ENCODE assay signal across 15 cellular contexts in the genomic region with DNA sequence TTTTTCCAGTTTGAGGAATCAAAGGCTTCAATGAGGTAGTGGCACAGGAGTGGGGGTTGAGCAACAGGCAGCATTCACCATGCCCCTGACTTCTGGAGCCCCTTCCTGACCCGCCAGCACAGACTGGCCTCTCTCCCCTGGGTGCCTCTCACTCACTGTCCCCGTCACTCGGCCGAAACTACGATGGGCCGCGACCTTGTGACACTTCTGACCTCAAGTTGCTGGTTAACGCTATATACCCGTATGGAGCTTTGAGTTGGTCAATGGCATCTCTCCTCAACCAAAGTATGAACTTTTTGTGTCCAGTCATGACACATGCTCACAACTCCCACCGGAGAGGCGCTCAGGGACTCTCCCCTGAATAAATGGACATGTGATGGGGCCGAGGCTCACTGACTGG.
DNase-seq lines count a peak whose midpoint lies in the region; ATAC-seq and TF ChIP-seq lines count a peak whose summit lies in the region.
"Had no signal": no experiment of that assay in that cellular context is flagged by ENCODE, and none has a peak within 500 bp of the region (broad histone marks: within the 10 kb centered on the region; RNA-seq: fewer than 3 reads in every experiment).

No MANE protein-coding gene starts in this region.

- H3K27ac Mint-ChIP-seq in H9 (peak overlapping the region; percentile 95 to 99 (median 98)), T-helper 17 cell (peak overlapping the region; percentile 61), endodermal cell (peak overlapping the region; percentile 73), progenitor cell of endocrine pancreas (peak overlapping the region; percentile 66)

- H3K27me3 ChIP-seq in H9 (ENCODE audit: insufficient read depth, low read length), result no peaks in the 10 kb centered on the region
- H3K27me3 ChIP-seq in endodermal cell (ENCODE audit: control insufficient read depth, insufficient read depth, low read length, poor library complexity, severe bottlenecking), result no peaks in the 10 kb centered on the region
- no peaks in the 10 kb centered on the region for H3K27me3 ChIP-seq in A673 (replicated peaks; ENCODE audit: insufficient read depth, low read depth, low read length, poor library complexity)
- H3K27me3 ChIP-seq: tibial nerve had no signal

- no peak overlapping the region for H3K23ac ChIP-seq in H9 (ENCODE audit: insufficient read length, low read depth, low read length)

- H3K9me3 Mint-ChIP-seq in H9 (no peaks in the 10 kb centered on the region; a peak in 1 of 5 replicates), endodermal cell (no peaks in the 10 kb centered on the region), progenitor cell of endocrine pancreas (ENCODE audit: low read depth) (no peaks in the 10 kb centered on the region)

- TF ChIP-seq CTCF in H9 (conservative IDR thresholded peaks at IDR 0.05) (no peak), endodermal cell (conservative IDR thresholded peaks at IDR 0.05) (no peak), progenitor cell of endocrine pancreas (IDR thresholded peaks at IDR 0.05; ENCODE audit: unreplicated experiment) (no peak), A673 (conservative IDR thresholded peaks at IDR 0.05; ENCODE audit: low read depth, low read length) (no peak)

- no peaks in the 10 kb centered on the region for H3K79me2 ChIP-seq in H9 (ENCODE audit: insufficient read depth, low read length)

- peak overlapping the region; percentile 29 to 55; a peak in 3 of 5 replicates for H3K4me3 Mint-ChIP-seq in H9
- H3K4me3 Mint-ChIP-seq in T-helper 17 cell, result no peak overlapping the region
- no peak overlapping the region for H3K4me3 Mint-ChIP-seq in endodermal cell
- no peak overlapping the region for H3K4me3 Mint-ChIP-seq in progenitor cell of endocrine pancreas (ENCODE audit: low read depth)

- H3K14ac ChIP-seq in H9 (ENCODE audit: insufficient read depth, low read length), result no peak overlapping the region

- peaks cover 5% of the 10 kb centered on the region for H3K36me3 ChIP-seq in endodermal cell (ENCODE audit: control insufficient read depth, insufficient read depth, low read length)
- H3K36me3 ChIP-seq in A673 (ENCODE audit: insufficient read depth, low read length, poor library complexity, severe bottlenecking), result peaks cover 19% of the 10 kb centered on the region

- H4K5ac ChIP-seq in H9 (ENCODE audit: insufficient read length, low read depth, low read length), result no peak overlapping the region

- no peaks in the 10 kb centered on the region for H3K79me1 ChIP-seq in H9 (ENCODE audit: insufficient read depth, low read depth, low read length, poor library complexity, severe bottlenecking)

- H3K4me2 ChIP-seq in H9 (ENCODE audit: insufficient read depth, insufficient read length, low read length), result no peak overlapping the region

- no peak overlapping the region for H2BK20ac ChIP-seq in H9 (ENCODE audit: low read depth, low read length, poor library complexity, severe bottlenecking)

- no peak overlapping the region for H4K91ac ChIP-seq in H9 (ENCODE audit: insufficient read length, low read depth, low read length)

- no peaks in the 10 kb centered on the region for H3K23me2 ChIP-seq in H9 (ENCODE audit: insufficient read length, low read depth, low read length, poor library complexity, severe bottlenecking)

- H3K4me1 Mint-ChIP-seq in H9, result peaks cover 40 to 45% of the 10 kb centered on the region in 2 experiments
- peaks cover 27% of the 10 kb centered on the region for H3K4me1 Mint-ChIP-seq in T-helper 17 cell
- peaks cover 25% of the 10 kb centered on the region for H3K4me1 Mint-ChIP-seq in endodermal cell
- peaks cover 3% of the 10 kb centered on the region for H3K4me1 Mint-ChIP-seq in progenitor cell of endocrine pancreas (ENCODE audit: low read depth)

- H4K8ac ChIP-seq in H9 (replicated peaks; ENCODE audit: insufficient read length, low read depth, low read length), result no peak overlapping the region

- H3K27ac ChIP-seq in H9 (ENCODE audit: insufficient read length, low read depth, low read length), result peak overlapping the region; percentile 59
- H3K27ac ChIP-seq in endodermal cell (ENCODE audit: low read depth, low read length), result peak overlapping the region; percentile 91
- H3K27ac ChIP-seq in A673 (ENCODE audit: low read depth, low read length, poor library complexity, severe bottlenecking), result no peak overlapping the region

- H2AFZ ChIP-seq in H9 (ENCODE audit: low read length), result no peak overlapping the region

- no peak overlapping the region for H2BK12ac ChIP-seq in H9 (ENCODE audit: insufficient read length, low read depth, low read length)

- no peak for ATAC-seq in T-helper 17 cell

- intact Hi-C loops in A673 (cut with micrococcal nuclease; ENCODE audit: unreplicated experiment), result no loop called here

- no peak overlapping the region for H2BK120ac ChIP-seq in H9 (ENCODE audit: low read depth, low read length, poor library complexity, severe bottlenecking)

- H3K36me3 Mint-ChIP-seq in H9 (ENCODE audit: insufficient read depth in 1 of 3, low read depth in 3 of 3), result peaks cover 15 to 35% (median 32%) of the 10 kb centered on the region in 3 experiments; a peak in 6 of 7 replicates
- peaks cover 11% of the 10 kb centered on the region for H3K36me3 Mint-ChIP-seq in T-helper 17 cell (ENCODE audit: low read depth)
- H3K36me3 Mint-ChIP-seq in endodermal cell (ENCODE audit: low read depth), result peaks cover 56% of the 10 kb centered on the region
- H3K36me3 Mint-ChIP-seq in progenitor cell of endocrine pancreas (ENCODE audit: insufficient read depth), result peaks cover 23% of the 10 kb centered on the region

- CTCF ChIA-PET in A673 (lab: Charles Lee), result no interaction called here

- no peak overlapping the region for H2AK5ac ChIP-seq in H9 (ENCODE audit: insufficient read length, low read length)

- H3K56ac ChIP-seq in H9 (ENCODE audit: insufficient read length, low read depth, low read length), result no peak overlapping the region

- H3K4me1 ChIP-seq in H9 (ENCODE audit: insufficient read depth, low read length) (peaks cover 8% of the 10 kb centered on the region; the same call in 1 of the 2 replicates), endodermal cell (ENCODE audit: control insufficient read depth, insufficient read depth, low read length) (peaks cover 11% of the 10 kb centered on the region), A673 (ENCODE audit: insufficient read depth, low read length, poor library complexity, severe bottlenecking) (peaks cover 23% of the 10 kb centered on the region)

- no peak overlapping the region for H2BK15ac ChIP-seq in H9 (ENCODE audit: low read depth, low read length)

- no peaks in the 10 kb centered on the region for H3K9me3 ChIP-seq in H9 (ENCODE audit: control insufficient read depth, low read depth, low read length)
- H3K9me3 ChIP-seq in T-helper 17 cell (ENCODE audit: control insufficient read depth, low read length, poor library complexity, severe bottlenecking), result no peaks in the 10 kb centered on the region
- no peaks in the 10 kb centered on the region for H3K9me3 ChIP-seq in endodermal cell (ENCODE audit: control insufficient read depth, low read length)
- H3K9me3 ChIP-seq in A673 (ENCODE audit: low read depth, low read length, poor library complexity, severe bottlenecking), result no peaks in the 10 kb centered on the region
- H3K9me3 ChIP-seq: tibial nerve had no signal

- WGBS in H9 (ENCODE audit: extremely low coverage, insufficient read length, low lambda C conversion rate), result no CpG with 5 or more reads among the region's 12 CpGs
- 71 to 90% methylated on average over 9 to 12 of the region's 12 CpGs for WGBS in endodermal cell (ENCODE audit: insufficient coverage in 1 of 2, insufficient read length in 1 of 2), 2 experiments

- DNase-seq in H9, result no peak
- no peak for DNase-seq in T-helper 17 cell
- no peak for DNase-seq in endodermal cell
- DNase-seq in progenitor cell of endocrine pancreas (ENCODE audit: low spot score, unreplicated experiment), result no peak
- no peak for DNase-seq in A673 (ENCODE audit: low spot score)
- DNase-seq in SKM-1 (lab: John Stamatoyannopoulos, UW; ENCODE audit: unreplicated experiment), result no peak
- DNase-seq in Ammon's horn (ENCODE audit: low spot score), result no peak
- DNase-seq: activated CD4-positive, alpha-beta T cell treated with anti-CD3 and anti-CD28 coated beads, Interleukin-2, amount 50 U/mL, for 4 hours; activated naive CD4-positive, alpha-beta T cell; activated T-cell treated with anti-CD3 and anti-CD28 coated beads for 4 hours; AML-193; hippocampal formation; NCI-H1436 treated with DMSO at 0.1 percent for 48 hours; NCI-H2171 had no signal

- H2BK5ac ChIP-seq in H9 (ENCODE audit: insufficient read length, low read length), result no peak overlapping the region

- H3K9ac ChIP-seq in H9 (ENCODE audit: extremely low read depth, insufficient read length, low read length) (no peak overlapping the region), endodermal cell (ENCODE audit: extremely low read depth, low read length, poor library complexity, severe bottlenecking) (no peak overlapping the region)

- H3K27me3 Mint-ChIP-seq in H9 (ENCODE audit: low read depth) (no peaks in the 10 kb centered on the region; the same call in 1 of the 2 replicates), T-helper 17 cell (no peaks in the 10 kb centered on the region), endodermal cell (ENCODE audit: insufficient read depth) (no peaks in the 10 kb centered on the region), progenitor cell of endocrine pancreas (no peaks in the 10 kb centered on the region)

- POLR2A ChIA-PET in A673 (lab: Charles Lee; ENCODE audit: low non-redundant PET), result no interaction called here

- no peaks in the 10 kb centered on the region for H4K20me1 ChIP-seq in H9 (ENCODE audit: control insufficient read depth, insufficient read depth, insufficient read length)

- no peak overlapping the region for H3K4ac ChIP-seq in H9 (ENCODE audit: low read depth, low read length)

- no TSS peak for BruUV-seq in A673 (replicated peaks; lab: Mats Ljungman, UMichigan)

- H3K18ac ChIP-seq in H9 (ENCODE audit: insufficient read length, low read depth, low read length), result peak overlapping the region; percentile 2

- no peak overlapping the region for H3T11ph ChIP-seq in H9 (ENCODE audit: low read length)

- no peak overlapping the region for H3K4me3 ChIP-seq in endodermal cell (ENCODE audit: low read length)
- no peak overlapping the region for H3K4me3 ChIP-seq in A673 (ENCODE audit: low read depth, low read length, poor library complexity, severe bottlenecking)
- H3K4me3 ChIP-seq: tibial nerve had no signal

Comparison
In these comparisons a context has a peak if more than half of its experiments do, and no peak if none do; other contexts are left out.
1. H3K4me3 Mint-ChIP-seq: peak in H9 (2 of 2); none in T-helper 17 cell (single experiment), endodermal cell (single experiment) and progenitor cell of endocrine pancreas (single experiment).
2. Peak in every context shown above with its lines, with median percentiles within 50 percentile points of each other: H3K27ac Mint-ChIP-seq.